Comparison of ENCODE assay signal across 8 cellular contexts in the genomic region with DNA sequence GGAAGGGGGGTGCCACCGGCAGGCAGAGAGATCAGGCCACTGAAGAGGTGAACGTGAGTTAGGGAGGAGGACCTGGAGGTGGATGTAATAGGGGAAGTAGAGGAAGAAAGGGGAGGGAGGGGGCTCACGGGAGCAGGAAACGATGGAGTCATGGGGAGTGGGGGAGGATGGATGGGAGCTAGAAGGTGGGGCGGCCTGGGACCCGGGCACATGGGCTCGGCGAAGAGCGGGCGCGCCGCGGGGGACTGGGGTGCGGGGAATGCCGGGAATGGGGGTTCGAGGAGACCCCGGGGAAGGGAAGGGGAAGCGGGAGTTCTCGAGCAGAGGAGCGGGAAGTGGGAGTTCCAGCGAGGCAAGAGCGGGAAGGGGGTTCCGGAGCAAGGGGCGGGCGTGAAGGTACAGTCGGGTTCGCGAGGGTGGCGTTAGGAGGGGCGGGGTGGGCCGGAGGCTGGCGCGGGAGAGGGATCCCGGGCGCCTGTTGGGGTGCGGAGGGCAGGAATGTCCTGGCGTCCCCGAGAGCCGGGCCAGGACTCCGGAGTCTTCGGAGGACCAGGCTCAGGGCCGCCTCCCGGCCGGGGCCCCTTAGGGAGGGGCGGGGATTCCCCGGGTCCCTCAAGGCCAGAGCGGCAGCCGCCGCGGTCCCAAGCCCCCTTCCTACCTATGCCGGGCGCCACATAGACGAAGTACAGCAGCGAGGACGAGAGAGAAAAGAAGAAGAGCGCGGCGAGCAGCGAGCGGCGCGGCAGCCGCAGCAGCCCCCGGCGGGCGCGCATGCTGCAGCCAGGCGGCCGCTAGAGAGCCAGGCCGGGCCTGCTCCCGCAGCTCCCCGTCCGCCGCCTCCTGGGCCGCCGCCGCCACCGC. TPM values are rescaled to one million over a fixed set of nuclear protein-coding genes. Genes with fewer than 3 reads are reported as not detected.
DNase-seq lines count a peak whose midpoint lies in the region; ATAC-seq and TF ChIP-seq lines count a peak whose summit lies in the region.

No MANE protein-coding gene starts in this region.

- ATAC-seq in GM18907 (IDR thresholded peaks at IDR 0.05; ENCODE audit: unreplicated experiment) = peak; percentile 53
- ATAC-seq in HG03139 (IDR thresholded peaks at IDR 0.05; ENCODE audit: unreplicated experiment) = peak; percentile 44

- H3K27me3 ChIP-seq in SJSA1 (replicated peaks) (no peaks in the 10 kb centered on the region), iPS-15b (ENCODE audit: control insufficient read depth, insufficient read depth, low read length) (no peaks in the 10 kb centered on the region), skeletal muscle tissue (ENCODE audit: control insufficient read depth in 3 of 3, insufficient read depth in 3 of 3, low read length in 3 of 3) (no peaks in the 10 kb centered on the region)

- H3K36me3 ChIP-seq in SJSA1 (peaks cover 5% of the 10 kb centered on the region), iPS-15b (ENCODE audit: control insufficient read depth, insufficient read depth, low read length) (no peaks in the 10 kb centered on the region), skeletal muscle tissue (ENCODE audit: control insufficient read depth in 3 of 3, insufficient read depth in 3 of 3, low read length in 3 of 3) (no peaks in the 10 kb centered on the region)

- DNase-seq in AG10803 (ENCODE audit: low read depth) (no peak), SJSA1 (ENCODE audit: low read depth in 1 of 2, low spot score in 2 of 2) (peak; percentile 51 to 65), astrocyte of the cerebellum (ENCODE audit: low read depth) (no peak), midbrain (lab: John Stamatoyannopoulos, UW) (no peak)

- in situ Hi-C loops in astrocyte of the cerebellum (cut with HindIII; ENCODE audit: low sequenced_read_pairs) = no loop called here

- H3K27ac ChIP-seq in SJSA1 (peak overlapping the region; percentile 54), skeletal muscle tissue (ENCODE audit: low read depth, low read length) (peak overlapping the region; percentile 88)

- peak overlapping the region; percentile 84 for H3K4me3 ChIP-seq in AG10803 (ENCODE audit: low read length)
- H3K4me3 ChIP-seq in SJSA1 = peak overlapping the region; percentile 98
- H3K4me3 ChIP-seq in astrocyte of the cerebellum (ENCODE audit: low read depth, low read length) = peak overlapping the region; percentile 80
- H3K4me3 ChIP-seq in iPS-15b (ENCODE audit: low read depth, low read length) = peak overlapping the region; percentile 85
- H3K4me3 ChIP-seq in skeletal muscle tissue (ENCODE audit: low read length in 3 of 3) = peak overlapping the region; percentile 80 to 84 (median 84)

- no peak for TF ChIP-seq CTCF in AG10803 (conservative IDR thresholded peaks at IDR 0.05; ENCODE audit: low read length)
- no peak for TF ChIP-seq CTCF in astrocyte of the cerebellum (IDR thresholded peaks at IDR 0.05; ENCODE audit: low read depth, low read length, missing control alignments)

- H3K9ac ChIP-seq in iPS-15b (ENCODE audit: low read depth, low read length) = peak overlapping the region; percentile 81
- peak overlapping the region; percentile 84 to 93 (median 87) for H3K9ac ChIP-seq in skeletal muscle tissue (ENCODE audit: low read depth in 1 of 3, low read length in 3 of 3)

- H3K4me1 ChIP-seq in SJSA1 (replicated peaks) (peaks cover 15% of the 10 kb centered on the region), iPS-15b (ENCODE audit: control insufficient read depth, insufficient read depth, low read length) (peaks cover 23% of the 10 kb centered on the region), skeletal muscle tissue (ENCODE audit: control insufficient read depth in 3 of 3, insufficient read depth in 3 of 3, low read length in 3 of 3) (peaks cover 20 to 42% (median 35%) of the 10 kb centered on the region in 3 donors)

- H3K9me3 ChIP-seq in SJSA1 (replicated peaks) (no peaks in the 10 kb centered on the region), iPS-15b (ENCODE audit: control insufficient read depth, insufficient read depth, low read length) (no peaks in the 10 kb centered on the region), skeletal muscle tissue (ENCODE audit: control insufficient read depth in 3 of 3, low read length in 3 of 3) (no peaks in the 10 kb centered on the region)

RNA-seq across cellular contexts. Expression of gene B4GALT5, which starts 0.5 kb away (rescaled TPM):
- 15.5 and 22.0 TPM in 2 replicates for total RNA-seq in SJSA1 (2014; rRNA removed; shearing (Covaris generic))
- total RNA-seq in skeletal muscle tissue = 14.6 TPM

Comparison
In these comparisons a context has a peak if more than half of its experiments do, and no peak if none do; other contexts are left out.
1. DNase-seq: peak in SJSA1 (2 of 2); none in AG10803 (single experiment), astrocyte of the cerebellum (single experiment) and midbrain (single experiment).
2. Peak in every context shown above with its lines, with median percentiles within 50 percentile points of each other: H3K4me3 ChIP-seq.